Comparison of ENCODE assay signal across 8 cellular contexts in genomic region chr15:70271422-70272088, GRCh38.
DNase-seq lines count a peak whose midpoint lies in the region; ATAC-seq and TF ChIP-seq lines count a peak whose summit lies in the region.

No MANE protein-coding gene starts in this region.

- H3F3A ChIP-seq in MM.1S (ENCODE audit: insufficient read depth, low read length): no peaks in the 10 kb centered on the region

- H3K4me2 ChIP-seq in MM.1S (ENCODE audit: low read depth, low read length): no peak overlapping the region

- H3K4me3 Mint-ChIP-seq in natural killer cell treated with Interleukin-12 subunit alpha and Interleukin-12 subunit beta and Interleukin-15 and Interleukin-18, amount 100 ng/mL, for 72 hours: no peak overlapping the region
- H3K4me3 Mint-ChIP-seq in natural killer cell: no peak overlapping the region

- H3K4me3 ChIP-seq in right atrium auricular region: no peak overlapping the region
- H3K4me3 ChIP-seq in thoracic aorta: no peak overlapping the region
- H3K4me3 ChIP-seq in MM.1S (ENCODE audit: low read length): no peak overlapping the region

- H3K27ac ChIP-seq in right atrium auricular region: peak overlapping the region; percentile 42 to 50
- peak overlapping the region; percentile 59 to 66 for H3K27ac ChIP-seq in thoracic aorta
- no peak overlapping the region for H3K27ac ChIP-seq in MM.1S (ENCODE audit: low read length)

- DNase-seq in natural killer cell treated with Interleukin-12 subunit alpha and Interleukin-12 subunit beta and Interleukin-15 and Interleukin-18, amount 100 ng/mL, for 72 hours (ENCODE audit: low spot score): peak; percentile 34
- no peak for DNase-seq in natural killer cell
- DNase-seq in SKM-1 (lab: John Stamatoyannopoulos, UW; ENCODE audit: unreplicated experiment): peak; percentile 23
- peak; percentile 83 for DNase-seq in right atrium auricular region (ENCODE audit: low spot score)
- peak; percentile 37 for DNase-seq in thoracic aorta (ENCODE audit: low spot score)
- DNase-seq in NCI-H82 treated with DMSO at 0.1 percent for 48 hours (lab: John Stamatoyannopoulos, UW; ENCODE audit: unreplicated experiment): no peak
- no peak for DNase-seq in MM.1S
- DNase-seq in activated CD4-positive, alpha-beta T cell treated with anti-CD3 and anti-CD28 coated beads for 1 hour: no peak

- no peaks in the 10 kb centered on the region for H3K79me2 ChIP-seq in MM.1S (ENCODE audit: low read length)

- H3K4me1 ChIP-seq in right atrium auricular region (peaks cover 0 to 40% of the 10 kb centered on the region in 2 donors), thoracic aorta (ENCODE audit: control insufficient read depth in 1 of 2, low read depth in 2 of 2) (peaks cover 19 to 32% of the 10 kb centered on the region in 2 donors), MM.1S (ENCODE audit: low read length) (no peaks in the 10 kb centered on the region)

- TF ChIP-seq CTCF in natural killer cell (IDR thresholded peaks at IDR 0.05) (no peak), right atrium auricular region (IDR thresholded peaks at IDR 0.05) (no peak), thoracic aorta (IDR thresholded peaks at IDR 0.05) (no peak), MM.1S (IDR thresholded peaks at IDR 0.05; ENCODE audit: low read length) (no peak)

- H3K9me3 ChIP-seq in right atrium auricular region (no peaks in the 10 kb centered on the region), thoracic aorta (no peaks in the 10 kb centered on the region), MM.1S (replicated peaks; ENCODE audit: insufficient read depth, low read length) (no peaks in the 10 kb centered on the region)

- H3K9ac ChIP-seq in MM.1S (ENCODE audit: low read length): no peak overlapping the region

- H3K9me3 Mint-ChIP-seq in natural killer cell treated with Interleukin-12 subunit alpha and Interleukin-12 subunit beta and Interleukin-15 and Interleukin-18, amount 100 ng/mL, for 72 hours: no peaks in the 10 kb centered on the region
- no peaks in the 10 kb centered on the region for H3K9me3 Mint-ChIP-seq in natural killer cell

- H3K36me3 Mint-ChIP-seq in natural killer cell treated with Interleukin-12 subunit alpha and Interleukin-12 subunit beta and Interleukin-15 and Interleukin-18, amount 100 ng/mL, for 72 hours: no peaks in the 10 kb centered on the region
- no peaks in the 10 kb centered on the region for H3K36me3 Mint-ChIP-seq in natural killer cell

- no peak overlapping the region for H3K27ac Mint-ChIP-seq in natural killer cell treated with Interleukin-12 subunit alpha and Interleukin-12 subunit beta and Interleukin-15 and Interleukin-18, amount 100 ng/mL, for 72 hours
- H3K27ac Mint-ChIP-seq in natural killer cell: no peak overlapping the region

- no peak for ATAC-seq in natural killer cell treated with Interleukin-12 subunit alpha and Interleukin-12 subunit beta and Interleukin-15 and Interleukin-18, amount 100 ng/mL, for 72 hours
- ATAC-seq in natural killer cell: no peak
- ATAC-seq in thoracic aorta (ENCODE audit: insufficient number of reproducible peaks, low FRiP score, low read depth): peak; percentile 90

- peaks cover 37 to 44% of the 10 kb centered on the region in 2 donors for H3K27me3 Mint-ChIP-seq in natural killer cell treated with Interleukin-12 subunit alpha and Interleukin-12 subunit beta and Interleukin-15 and Interleukin-18, amount 100 ng/mL, for 72 hours
- peaks cover 39 to 59% of the 10 kb centered on the region in 2 donors for H3K27me3 Mint-ChIP-seq in natural killer cell (ENCODE audit: low read depth in 2 of 2)

- H3K27me3 ChIP-seq in right atrium auricular region: no peaks in the 10 kb centered on the region
- H3K27me3 ChIP-seq in thoracic aorta (replicated peaks; ENCODE audit: insufficient read depth): no peaks in the 10 kb centered on the region
- H3K27me3 ChIP-seq in MM.1S (replicated peaks; ENCODE audit: insufficient read depth, low read length): no peaks in the 10 kb centered on the region

- peaks cover 21 to 27% of the 10 kb centered on the region in 2 donors for H3K4me1 Mint-ChIP-seq in natural killer cell treated with Interleukin-12 subunit alpha and Interleukin-12 subunit beta and Interleukin-15 and Interleukin-18, amount 100 ng/mL, for 72 hours (ENCODE audit: low read depth in 2 of 2)
- H3K4me1 Mint-ChIP-seq in natural killer cell: peaks cover 23 to 30% of the 10 kb centered on the region in 2 donors

- H3K9me2 ChIP-seq in MM.1S (replicated peaks; ENCODE audit: insufficient read depth, low read length): no peaks in the 10 kb centered on the region

- H4K20me1 ChIP-seq in MM.1S (ENCODE audit: insufficient read depth, low read length): no peaks in the 10 kb centered on the region

- no peak overlapping the region for H2AFZ ChIP-seq in MM.1S (ENCODE audit: low read length)

- intact Hi-C loops in natural killer cell (cut with micrococcal nuclease): no loop called here

- no peaks in the 10 kb centered on the region for H3K36me3 ChIP-seq in right atrium auricular region
- H3K36me3 ChIP-seq in thoracic aorta: no peaks in the 10 kb centered on the region
- H3K36me3 ChIP-seq in MM.1S (replicated peaks; ENCODE audit: insufficient read depth, low read length): no peaks in the 10 kb centered on the region

Comparison
In these comparisons a context has a peak if more than half of its experiments do, and no peak if none do; other contexts are left out.
1. DNase-seq: peak in natural killer cell treated with Interleukin-12 subunit alpha and Interleukin-12 subunit beta and Interleukin-15 and Interleukin-18, amount 100 ng/mL, for 72 hours (single experiment), SKM-1 (single experiment), right atrium auricular region (single experiment) and thoracic aorta (single experiment); none in natural killer cell (single experiment), NCI-H82 treated with DMSO at 0.1 percent for 48 hours (single experiment), MM.1S (single experiment) and activated CD4-positive, alpha-beta T cell treated with anti-CD3 and anti-CD28 coated beads for 1 hour (single experiment).